In the genomic region with DNA sequence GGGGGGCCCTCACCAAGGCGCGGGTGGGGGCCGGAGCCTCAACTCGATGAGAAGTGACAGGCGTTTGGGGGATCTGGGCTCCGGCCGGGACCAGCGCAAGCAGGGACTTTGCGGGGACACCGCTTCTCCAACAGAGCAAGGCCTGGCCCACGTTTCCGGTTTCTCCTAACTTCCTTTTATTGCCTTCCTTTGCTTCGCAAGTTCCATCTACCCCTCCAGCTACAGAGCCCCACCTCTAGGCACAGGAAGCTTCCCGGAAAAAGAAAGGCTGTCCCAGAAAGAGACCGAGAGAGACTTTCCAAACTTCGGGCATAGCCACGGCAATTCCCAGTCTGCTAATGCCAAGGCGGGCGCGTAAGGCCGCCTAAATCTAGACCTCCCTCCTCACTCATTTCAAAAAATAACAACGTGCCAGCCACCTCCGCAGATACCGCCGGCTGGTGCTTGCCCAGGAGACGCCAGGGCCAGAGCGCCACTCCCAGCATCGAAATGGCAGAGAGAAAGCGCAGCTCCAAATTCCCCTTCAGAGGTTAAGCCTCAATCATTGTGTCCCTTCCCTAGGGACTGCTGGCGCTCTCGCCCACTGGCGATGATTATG, we compare ENCODE assay signal across 11 cellular contexts. TPM values are rescaled to one million over a fixed set of nuclear protein-coding genes. Genes with fewer than 3 reads are reported as not detected.
A peak's percentile ranks its signal among the peaks of the same experiment; 100 is the strongest.
DNase-seq lines count a peak whose midpoint lies in the region; ATAC-seq, FAIRE-seq and TF ChIP-seq lines count a peak whose summit lies in the region.
"Had no signal": no experiment of that assay in that cellular context is flagged by ENCODE, and none has a peak within 500 bp of the region (broad histone marks: within the 10 kb centered on the region; RNA-seq: fewer than 3 reads in every experiment).

No MANE protein-coding gene starts in this region.

- peaks cover 61% of the 10 kb centered on the region for H3K27me3 Mint-ChIP-seq in neural progenitor cell (ENCODE audit: insufficient read depth, low read depth)

- H3K36me3 ChIP-seq in neural progenitor cell (peaks cover 23% of the 10 kb centered on the region), right lobe of liver (no peaks in the 10 kb centered on the region)

- FAIRE-seq in D721Med (lab: Jason Lieb, UNC): no peak
- FAIRE-seq: RCC 7860 had no signal

- H3K4me3 ChIP-seq in dorsolateral prefrontal cortex (peak overlapping the region in 47 of 59 donors; percentile 4 to 72 (median 53)), neural progenitor cell (peak overlapping the region; percentile 91), right lobe of liver (no peak overlapping the region)

- intact Hi-C loops in dorsolateral prefrontal cortex (cut with DNase I): no loop called here
- intact Hi-C loops in right lobe of liver (cut with DNase I): no loop called here

- 4% methylated on average over 21 of the region's 32 CpGs for WGBS in right lobe of liver (ENCODE audit: insufficient coverage, low coverage, low lambda C conversion rate, missing lambda C conversion rate)

- H3K9me3 ChIP-seq in neural progenitor cell (ENCODE audit: low read depth): no peaks in the 10 kb centered on the region
- no peaks in the 10 kb centered on the region for H3K9me3 ChIP-seq in right lobe of liver

- peak overlapping the region in 49 of 59 donors; percentile 5 to 93 (median 62) for H3K27ac ChIP-seq in dorsolateral prefrontal cortex
- H3K27ac ChIP-seq in neural progenitor cell: no peak overlapping the region
- H3K27ac ChIP-seq in right lobe of liver: no peak overlapping the region
- H3K27ac ChIP-seq: epithelial cell of prostate had no signal

- DNase-seq in D721Med (ENCODE audit: insufficient read length, low spot score) (peak; percentile 63), dorsolateral prefrontal cortex (no peak), neural progenitor cell (ENCODE audit: low spot score) (peak; percentile 66), right lobe of liver (no peak), DMS153 (lab: John Stamatoyannopoulos, UW) (no peak), NCI-H2227 treated with DMSO at 0.1 percent for 48 hours (lab: John Stamatoyannopoulos, UW) (no peak)

- peak overlapping the region; percentile 98 for H3K4me2 ChIP-seq in neural progenitor cell

- peaks cover 80% of the 10 kb centered on the region for H3K36me3 Mint-ChIP-seq in neural progenitor cell

- H3F3A ChIP-seq in neural progenitor cell (ENCODE audit: low read depth): peaks cover 89% of the 10 kb centered on the region

- H3K4me1 Mint-ChIP-seq in neural progenitor cell: peaks cover 68% of the 10 kb centered on the region

- H3K4me1 ChIP-seq in neural progenitor cell (peaks cover 75% of the 10 kb centered on the region), right lobe of liver (peaks cover 0 to 11% (median 0%) of the 10 kb centered on the region in 4 donors)

- H3K27ac Mint-ChIP-seq in neural progenitor cell: peak overlapping the region; percentile 93

- peaks cover 8 to 100% (median 96%) of the 10 kb centered on the region in 45 donors for H3K27me3 ChIP-seq in dorsolateral prefrontal cortex
- peaks cover 100% of the 10 kb centered on the region for H3K27me3 ChIP-seq in neural progenitor cell
- H3K27me3 ChIP-seq in right lobe of liver: peaks cover 37 to 72% of the 10 kb centered on the region in 2 donors

- peaks cover 96% of the 10 kb centered on the region for H3K79me2 ChIP-seq in neural progenitor cell (ENCODE audit: low read depth)

- ATAC-seq in HG02759 (IDR thresholded peaks at IDR 0.05; ENCODE audit: unreplicated experiment): peak; percentile 33
- ATAC-seq in right lobe of liver: no peak
- no peak for ATAC-seq in GM21825 (IDR thresholded peaks at IDR 0.05; ENCODE audit: unreplicated experiment)

- no peak overlapping the region for H3K9ac ChIP-seq in neural progenitor cell

- TF ChIP-seq POLR2A in right lobe of liver (IDR thresholded peaks at IDR 0.05): no peak

- peak overlapping the region; percentile 87 for H3K4me3 Mint-ChIP-seq in neural progenitor cell

- peaks cover 100% of the 10 kb centered on the region for H4K20me1 ChIP-seq in neural progenitor cell (ENCODE audit: low read depth)

- H2AFZ ChIP-seq in neural progenitor cell (replicated peaks): no peak overlapping the region

- TF ChIP-seq CTCF in D721Med (IDR thresholded peaks at IDR 0.05; ENCODE audit: insufficient read depth, missing control alignments) (no peak), dorsolateral prefrontal cortex (IDR thresholded peaks at IDR 0.05 in 54 of 56, conservative IDR thresholded peaks at IDR 0.05 in 2 of 56; ENCODE audit: low read depth in 1 of 56, partially characterized antibody in 56 of 56) (no peak), neural progenitor cell (IDR thresholded peaks at IDR 0.05) (peak; percentile 2), right lobe of liver (IDR thresholded peaks at IDR 0.05) (no peak)

- H3K9me3 Mint-ChIP-seq in neural progenitor cell: peaks cover 18% of the 10 kb centered on the region

RNA-seq across cellular contexts. Expression of a gene that starts 6.6 kb away (rescaled TPM):
- 100 to 1,000 TPM in 1 of 120 experiments, 10 to 100 TPM in 119; 12.4 to 107 (median 33.7) TPM for total RNA-seq in dorsolateral prefrontal cortex
- 190 and 215 TPM in 2 replicates for total RNA-seq in neural progenitor cell (ENCODE audit: low replicate concordance)
- total RNA-seq in right lobe of liver: not detected
- total RNA-seq: lung microvascular endothelial cell had no signal

Comparison
In these comparisons a context has a peak if more than half of its experiments do, and no peak if none do; other contexts are left out.
1. DNase-seq: peak in D721Med (single experiment) and neural progenitor cell (single experiment); none in dorsolateral prefrontal cortex (0 of 10), right lobe of liver (0 of 3), DMS153 (single experiment) and NCI-H2227 treated with DMSO at 0.1 percent for 48 hours (single experiment).
2. H3K27ac ChIP-seq: peak in dorsolateral prefrontal cortex (49 of 59); none in neural progenitor cell (single experiment) and right lobe of liver (0 of 3).
3. H3K4me3 ChIP-seq: peak in dorsolateral prefrontal cortex (47 of 59) and neural progenitor cell (single experiment); none in right lobe of liver (0 of 3).
4. RNA of a gene that starts 6.6 kb away (total RNA-seq): 190 to 215 TPM in neural progenitor cell and 12.4 to 107 TPM in dorsolateral prefrontal cortex; not detected in right lobe of liver; every median in the first group is over 10 times any median in the second.